Comparison of ENCODE assay signal across 8 cellular contexts in the genomic region with DNA sequence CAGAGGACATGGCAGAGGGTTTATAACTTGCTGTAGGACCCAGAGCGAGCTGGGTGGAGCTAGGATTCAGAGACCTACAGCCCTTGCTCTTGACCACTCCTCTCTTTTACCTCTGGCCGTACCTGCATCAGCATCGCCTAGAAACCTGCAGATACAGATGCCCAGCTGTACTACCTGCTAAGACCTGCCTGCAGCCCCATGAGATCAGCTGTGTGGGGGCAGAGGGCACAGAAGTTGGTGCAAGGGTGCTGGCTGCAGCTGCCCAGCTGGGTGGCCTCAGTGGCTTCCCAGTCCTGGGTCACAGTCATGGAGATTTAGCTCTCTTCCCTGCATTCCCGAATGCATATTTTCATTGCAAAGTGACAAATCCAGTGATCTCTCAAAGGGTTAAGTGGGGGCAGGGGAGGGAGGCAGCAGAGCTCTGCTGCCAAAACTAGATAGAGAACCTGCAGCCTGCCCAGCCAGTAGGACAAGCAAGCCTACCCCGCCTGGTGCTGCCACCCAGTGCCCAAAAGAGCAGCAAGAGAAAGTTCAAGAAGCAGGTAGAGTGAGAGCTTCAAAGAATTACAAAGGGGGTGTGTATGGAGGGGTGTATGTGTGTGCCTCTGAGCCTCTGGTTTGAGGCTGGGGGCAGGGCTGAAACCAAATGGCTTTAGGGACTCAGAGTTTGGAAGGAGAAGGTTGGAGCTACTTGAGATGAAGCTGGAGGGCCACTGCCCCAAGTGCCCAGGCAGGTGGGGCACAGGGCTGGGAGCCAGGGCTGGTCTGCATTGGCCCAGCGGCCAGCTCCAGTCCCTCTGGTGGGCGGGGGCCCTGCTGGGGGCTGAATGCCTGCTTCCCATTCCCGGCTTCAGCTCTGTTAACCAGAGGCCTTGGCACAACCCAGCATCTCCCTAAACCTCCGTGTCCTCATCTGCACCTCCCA. TPM values are rescaled to one million over a fixed set of nuclear protein-coding genes. Genes with fewer than 3 reads are reported as not detected.
DNase-seq lines count a peak whose midpoint lies in the region; ATAC-seq and TF ChIP-seq lines count a peak whose summit lies in the region.

No MANE protein-coding gene starts in this region.

- no peak overlapping the region for H3K4me3 ChIP-seq in AG09309 (ENCODE audit: control insufficient read depth, low read depth, low read length)
- H3K4me3 ChIP-seq in WERI-Rb-1 (ENCODE audit: low read depth, low read length), result no peak overlapping the region

- in situ Hi-C loops in GM13977 (cut with MboI; ENCODE audit: low pct_unique_long_range_greater_than_20kb, low sequenced_read_pairs, unreplicated experiment), result loop anchor here (5.0 kb wide), 1 partner anchor 120 kb away; no protein-coding TSS in a partner anchor

- no peaks in the 10 kb centered on the region for H3K27me3 ChIP-seq in WERI-Rb-1 (ENCODE audit: insufficient read depth, low read depth, severe bottlenecking)

- no peak overlapping the region for H3K27ac ChIP-seq in WERI-Rb-1

- DNase-seq in AG09309 (ENCODE audit: low read depth) (no peak), GM13977 (ENCODE audit: low spot score) (no peak), WERI-Rb-1 (peak; percentile 63), iPS-NIHi11 (ENCODE audit: low spot score) (peak; percentile 75), DMS79 (lab: John Stamatoyannopoulos, UW) (no peak), SK-N-DZ (ENCODE audit: low spot score) (no peak)

- peak; percentile 39 for TF ChIP-seq CTCF in AG09309 (IDR thresholded peaks at IDR 0.05; ENCODE audit: control insufficient read depth, insufficient read depth, low read depth, low read length, missing control alignments)
- peak; percentile 9 for TF ChIP-seq CTCF in GM13977 (IDR thresholded peaks at IDR 0.05; ENCODE audit: extremely low read depth, insufficient read depth, missing control alignments)
- peak; percentile 54 for TF ChIP-seq CTCF in WERI-Rb-1 (IDR thresholded peaks at IDR 0.05; ENCODE audit: low read depth, low read length)

- peaks cover 23% of the 10 kb centered on the region for H3K36me3 ChIP-seq in WERI-Rb-1

- no peaks in the 10 kb centered on the region for H3K9me3 ChIP-seq in WERI-Rb-1 (ENCODE audit: severe bottlenecking)

- ATAC-seq in HG03135 (IDR thresholded peaks at IDR 0.05; ENCODE audit: unreplicated experiment), result no peak
- no peak for ATAC-seq in HG03097 (IDR thresholded peaks at IDR 0.05; ENCODE audit: low FRiP score, unreplicated experiment)

RNA-seq across cellular contexts. Expression of gene FAM241B, which starts 6.8 kb away (rescaled TPM):
- 10.6 and 12.4 TPM in 2 replicates for polyA plus RNA-seq in SK-N-DZ (2014; cell fraction: cytosol; rRNA removed)
- 13.8 and 30.4 TPM in 2 replicates for polyA plus RNA-seq in SK-N-DZ (2014; cell fraction: nucleus; rRNA removed)

Comparison
In these comparisons a context has a peak if more than half of its experiments do, and no peak if none do; other contexts are left out.
1. DNase-seq: peak in WERI-Rb-1 (single experiment) and iPS-NIHi11 (single experiment); none in AG09309 (single experiment), GM13977 (single experiment), DMS79 (single experiment) and SK-N-DZ (single experiment).
2. Peak in every context shown above with its lines, with median percentiles within 50 percentile points of each other: CTCF ChIP-seq.